18 cellular contexts compared by ENCODE assay signal in genomic region chr22:33811208-33811607, GRCh38.
DNase-seq lines count a peak whose midpoint lies in the region; ATAC-seq and TF ChIP-seq lines count a peak whose summit lies in the region.
"Had no signal": no experiment of that assay in that cellular context is flagged by ENCODE, and none has a peak within 500 bp of the region (broad histone marks: within the 10 kb centered on the region; RNA-seq: fewer than 3 reads in every experiment).

No MANE protein-coding gene starts in this region.

- H3K36me3 Mint-ChIP-seq in natural killer cell, result peaks cover 6% of the 10 kb centered on the region
- no peaks in the 10 kb centered on the region for H3K36me3 Mint-ChIP-seq in CD4-positive, alpha-beta T cell (ENCODE audit: low read depth)
- H3K36me3 Mint-ChIP-seq: natural killer cell treated with Interleukin-12 subunit alpha and Interleukin-12 subunit beta and Interleukin-15 and Interleukin-18, amount 100 ng/mL, for 72 hours had no signal

- H3K4me1 ChIP-seq in esophagus squamous epithelium (peaks cover 0 to 32% (median 8%) of the 10 kb centered on the region in 3 donors), muscle layer of duodenum (ENCODE audit: control insufficient read depth in 1 of 2, insufficient read depth in 2 of 2, low read length in 2 of 2) (peaks cover 6 to 10% of the 10 kb centered on the region in 2 donors), vagina (peaks cover 40% of the 10 kb centered on the region)

- POLR2A ChIA-PET in CD4-positive, alpha-beta T cell (lab: Charles Lee), result no interaction called here

- CTCF ChIA-PET in CD4-positive, alpha-beta T cell (lab: Charles Lee), result no interaction called here

- H3K4me1 Mint-ChIP-seq in natural killer cell, result no peaks in the 10 kb centered on the region
- no peaks in the 10 kb centered on the region for H3K4me1 Mint-ChIP-seq in CD4-positive, alpha-beta T cell (ENCODE audit: low read depth)

- H3K9me3 ChIP-seq in esophagus squamous epithelium (no peaks in the 10 kb centered on the region), muscle layer of duodenum (ENCODE audit: control insufficient read depth in 1 of 2, low read length in 2 of 2) (peaks cover 0 to 4% of the 10 kb centered on the region in 2 donors), vagina (no peaks in the 10 kb centered on the region)
- H3K9me3 ChIP-seq in CD4-positive, alpha-beta T cell (ENCODE audit: control insufficient read depth, low read length), result no peaks in the 10 kb centered on the region

- 25 to 35% methylated on average over 4 of the region's 4 CpGs for WGBS in esophagus squamous epithelium, 2 donors

- H3K27me3 ChIP-seq in esophagus squamous epithelium, result no peaks in the 10 kb centered on the region
- no peaks in the 10 kb centered on the region for H3K27me3 ChIP-seq in muscle layer of duodenum (ENCODE audit: low read depth, low read length)
- no peaks in the 10 kb centered on the region for H3K27me3 ChIP-seq in vagina
- no peaks in the 10 kb centered on the region for H3K27me3 ChIP-seq in CD4-positive, alpha-beta T cell (ENCODE audit: control insufficient read depth, insufficient read depth, low read length)

- no peaks in the 10 kb centered on the region for H3K27me3 Mint-ChIP-seq in natural killer cell (ENCODE audit: low read depth in 2 of 2)
- peaks cover 4% of the 10 kb centered on the region for H3K27me3 Mint-ChIP-seq in CD4-positive, alpha-beta T cell
- H3K27me3 Mint-ChIP-seq: activated CD8-positive, alpha-beta T cell treated with anti-CD3 and anti-CD28 coated beads for 36 hours; dendritic cell treated with granulocyte-macrophage colony-stimulating factor and Interleukin-4, amounts not matched to agents 40 ng/mL and 50 ng/mL, for 4 days; natural killer cell treated with Interleukin-12 subunit alpha and Interleukin-12 subunit beta and Interleukin-15 and Interleukin-18, amount 100 ng/mL, for 72 hours had no signal

- intact Hi-C loops in esophagus squamous epithelium (cut with DNase I) (no loop called here), vagina (cut with DNase I) (no loop called here), natural killer cell (cut with micrococcal nuclease) (no loop called here)
- intact Hi-C loops in CD4-positive, alpha-beta T cell (cut with DNase I, micrococcal nuclease), result no loop called here

- H3K9me3 Mint-ChIP-seq in natural killer cell, result no peaks in the 10 kb centered on the region
- peaks cover 14% of the 10 kb centered on the region for H3K9me3 Mint-ChIP-seq in CD4-positive, alpha-beta T cell
- H3K9me3 Mint-ChIP-seq: activated CD8-positive, alpha-beta T cell treated with anti-CD3 and anti-CD28 coated beads for 36 hours; natural killer cell treated with Interleukin-12 subunit alpha and Interleukin-12 subunit beta and Interleukin-15 and Interleukin-18, amount 100 ng/mL, for 72 hours had no signal

- peak overlapping the region in 3 of 4 donors; percentile 44 to 68 (median 50) for H3K27ac ChIP-seq in esophagus squamous epithelium
- peak overlapping the region; percentile 71 for H3K27ac ChIP-seq in muscle layer of duodenum (ENCODE audit: low read length)
- H3K27ac ChIP-seq in vagina, result peak overlapping the region; percentile 79
- H3K27ac ChIP-seq in CD4-positive, alpha-beta T cell (ENCODE audit: low read depth, low read length), result no peak overlapping the region
- H3K27ac ChIP-seq: C4-2B, VCaP had no signal

- H3K27ac Mint-ChIP-seq in natural killer cell, result no peak overlapping the region
- no peak overlapping the region for H3K27ac Mint-ChIP-seq in CD4-positive, alpha-beta T cell
- H3K27ac Mint-ChIP-seq: activated CD8-positive, alpha-beta T cell treated with anti-CD3 and anti-CD28 coated beads for 36 hours; dendritic cell treated with granulocyte-macrophage colony-stimulating factor and Interleukin-4, amounts not matched to agents 40 ng/mL and 50 ng/mL, for 4 days; natural killer cell treated with Interleukin-12 subunit alpha and Interleukin-12 subunit beta and Interleukin-15 and Interleukin-18, amount 100 ng/mL, for 72 hours had no signal

- H3K36me3 ChIP-seq in esophagus squamous epithelium, result no peaks in the 10 kb centered on the region
- no peaks in the 10 kb centered on the region for H3K36me3 ChIP-seq in muscle layer of duodenum (ENCODE audit: control insufficient read depth in 1 of 2, insufficient read depth in 2 of 2, low read length in 2 of 2)
- H3K36me3 ChIP-seq in vagina, result no peaks in the 10 kb centered on the region

- ATAC-seq in natural killer cell, result no peak
- ATAC-seq in CD4-positive, alpha-beta T cell (ENCODE audit: poor library complexity), result no peak
- ATAC-seq: activated CD8-positive, alpha-beta T cell treated with anti-CD3 and anti-CD28 coated beads for 36 hours; natural killer cell treated with Interleukin-12 subunit alpha and Interleukin-12 subunit beta and Interleukin-15 and Interleukin-18, amount 100 ng/mL, for 72 hours; Panc1 had no signal

- TF ChIP-seq CTCF in esophagus squamous epithelium (IDR thresholded peaks at IDR 0.05) (no peak), vagina (IDR thresholded peaks at IDR 0.05) (no peak), natural killer cell (IDR thresholded peaks at IDR 0.05) (no peak)
- no peak for TF ChIP-seq CTCF in CD4-positive, alpha-beta T cell (IDR thresholded peaks at IDR 0.05)

- H3K4me3 ChIP-seq in esophagus squamous epithelium (no peak overlapping the region), muscle layer of duodenum (ENCODE audit: low read depth in 1 of 2, low read length in 2 of 2) (no peak overlapping the region), vagina (no peak overlapping the region)

- DNase-seq in NCI-H1417 (lab: John Stamatoyannopoulos, UW) (peak in 2 of 3 experiments; percentile 57 to 91), NCI-H1417 treated with DMSO at 0.1 percent for 48 hours (lab: John Stamatoyannopoulos, UW) (no peak), esophagus squamous epithelium (lab: John Stamatoyannopoulos, UW) (no peak), vagina (ENCODE audit: extremely low spot score in 2 of 2) (no peak), dedifferentiated amniotic fluid mesenchymal stem cell (ENCODE audit: extremely low spot score) (no peak), natural killer cell (no peak)
- DNase-seq in CD4-positive, alpha-beta T cell, result no peak
- DNase-seq: 8988T; activated CD8-positive, alpha-beta T cell treated with anti-CD3 and anti-CD28 coated beads for 36 hours; anterior cingulate cortex; NCI-H1930; NCI-H69 had no signal

- TF ChIP-seq POLR2A in esophagus squamous epithelium (IDR thresholded peaks at IDR 0.05) (no peak), vagina (IDR thresholded peaks at IDR 0.05) (no peak)

- no peak overlapping the region for H3K4me3 Mint-ChIP-seq in natural killer cell
- no peak overlapping the region for H3K4me3 Mint-ChIP-seq in CD4-positive, alpha-beta T cell
- H3K4me3 Mint-ChIP-seq: activated CD8-positive, alpha-beta T cell treated with anti-CD3 and anti-CD28 coated beads for 36 hours; dendritic cell treated with granulocyte-macrophage colony-stimulating factor and Interleukin-4, amounts not matched to agents 40 ng/mL and 50 ng/mL, for 4 days; natural killer cell treated with Interleukin-12 subunit alpha and Interleukin-12 subunit beta and Interleukin-15 and Interleukin-18, amount 100 ng/mL, for 72 hours had no signal

Comparison
In these comparisons a context has a peak if more than half of its experiments do, and no peak if none do; other contexts are left out.
1. DNase-seq: peak in NCI-H1417 (2 of 3); none in NCI-H1417 treated with DMSO at 0.1 percent for 48 hours (single experiment), esophagus squamous epithelium (single experiment), vagina (0 of 2), dedifferentiated amniotic fluid mesenchymal stem cell (single experiment), natural killer cell (single experiment) and CD4-positive, alpha-beta T cell (0 of 10).